In genomic region chr19:38736036-38736412, GRCh38 we compare ENCODE assay signal across 8 cellular contexts.
DNase-seq lines count a peak whose midpoint lies in the region; ATAC-seq, FAIRE-seq and TF ChIP-seq lines count a peak whose summit lies in the region.

No MANE protein-coding gene starts in this region.

- no peaks in the 10 kb centered on the region for H3K9me3 ChIP-seq in SK-N-MC (ENCODE audit: low read depth, low read length)

- DNase-seq in GM19239 (ENCODE audit: insufficient read length, low spot score) (peak; percentile 74), SK-N-MC (ENCODE audit: low read depth, low spot score) (no peak), astrocyte of the cerebellum (ENCODE audit: low read depth) (no peak), islet precursor cell (peak; percentile 87), DMS79 treated with DMSO at 0.1 percent for 48 hours (lab: John Stamatoyannopoulos, UW) (no peak), substantia nigra (lab: John Stamatoyannopoulos, UW) (no peak)
- DNase-seq in stimulated activated CD4-positive, alpha-beta T cell treated with anti-CD3 and anti-CD28 coated beads, TNF-alpha, amount 100 ng/mL, for 4 hours (ENCODE audit: low read depth in 3 of 3), result peak; percentile 35 to 43 (median 41)

- H3K4me3 ChIP-seq in SK-N-MC (peak overlapping the region; percentile 70), astrocyte of the cerebellum (ENCODE audit: low read depth, low read length) (peak overlapping the region; percentile 21)

- no peak for TF ChIP-seq CTCF in astrocyte of the cerebellum (IDR thresholded peaks at IDR 0.05; ENCODE audit: low read depth, low read length, missing control alignments)

- H3K9ac ChIP-seq in SK-N-MC (ENCODE audit: insufficient read length), result no peak overlapping the region

- in situ Hi-C loops in astrocyte of the cerebellum (cut with HindIII; ENCODE audit: low sequenced_read_pairs), result no loop called here

- no peaks in the 10 kb centered on the region for H3K36me3 ChIP-seq in SK-N-MC (ENCODE audit: insufficient read depth, low read length)

- no peak overlapping the region for H3K27ac ChIP-seq in SK-N-MC
- H3K27ac ChIP-seq in substantia nigra (ENCODE audit: low read depth, low read length, poor library complexity, severe bottlenecking), result no peak overlapping the region

- FAIRE-seq in GM19239 (lab: Jason Lieb, UNC), result no peak

- no peak for ATAC-seq in GM18519 (IDR thresholded peaks at IDR 0.05; ENCODE audit: low FRiP score, unreplicated experiment)

Comparison
In these comparisons a context has a peak if more than half of its experiments do, and no peak if none do; other contexts are left out.
1. DNase-seq: peak in GM19239 (single experiment), islet precursor cell (single experiment) and stimulated activated CD4-positive, alpha-beta T cell treated with anti-CD3 and anti-CD28 coated beads, TNF-alpha, amount 100 ng/mL, for 4 hours (3 of 3); none in SK-N-MC (single experiment), astrocyte of the cerebellum (single experiment), DMS79 treated with DMSO at 0.1 percent for 48 hours (single experiment) and substantia nigra (0 of 49).